Comparison of ENCODE assay signal across 13 cellular contexts in genomic region chr3:136023264-136023978, GRCh38. TPM values are rescaled to one million over a fixed set of nuclear protein-coding genes. Genes with fewer than 3 reads are reported as not detected.
"Had no signal": no experiment of that assay in that cellular context is flagged by ENCODE, and none has a peak within 500 bp of the region (broad histone marks: within the 10 kb centered on the region; RNA-seq: fewer than 3 reads in every experiment).

No MANE protein-coding gene starts in this region.

- H3K36me3 ChIP-seq: adrenal gland, thyroid gland had no signal

- H3K9me3 ChIP-seq: adrenal gland, body of pancreas, thyroid gland had no signal

- H3K36me3 Mint-ChIP-seq: activated naive CD4-positive, alpha-beta T cell treated with anti-CD3 and anti-CD28 coated beads, Interleukin-2, amount 10 ng/mL, durations not matched to agents 7 days and 5 days; natural killer cell treated with Interleukin-12 subunit alpha and Interleukin-12 subunit beta and Interleukin-15 and Interleukin-18, amount 100 ng/mL, for 72 hours had no signal

- H3K4me3 ChIP-seq: adrenal gland, body of pancreas, lung, thyroid gland had no signal

- H3K4me1 Mint-ChIP-seq: activated naive CD4-positive, alpha-beta T cell treated with anti-CD3 and anti-CD28 coated beads, Interleukin-2, amount 10 ng/mL, durations not matched to agents 7 days and 5 days had no signal

- ATAC-seq: activated CD4-positive, CD25-positive, alpha-beta regulatory T cell treated with anti-CD3 and anti-CD28 coated beads, Interleukin-2, amount 50 U/mL, for 24 hours; body of pancreas; esophagus mucosa; natural killer cell treated with Interleukin-12 subunit alpha and Interleukin-12 subunit beta and Interleukin-15 and Interleukin-18, amount 100 ng/mL, for 72 hours had no signal

- H3K4me1 ChIP-seq: adrenal gland had no signal

- DNase-seq: activated naive CD4-positive, alpha-beta T cell treated with anti-CD3 and anti-CD28 coated beads, Interleukin-2, amount 10 ng/mL, durations not matched to agents 7 days and 5 days; adrenal gland; body of pancreas; cerebellar nuclear complex; endodermal cell; small intestine; thyroid gland had no signal

- H3K9me3 Mint-ChIP-seq: activated naive CD4-positive, alpha-beta T cell treated with anti-CD3 and anti-CD28 coated beads, Interleukin-2, amount 10 ng/mL, durations not matched to agents 7 days and 5 days; activated T-helper 2 cell treated with anti-CD3 and anti-CD28 coated beads, Interferon-gamma antibody, Interleukin-2, Interleukin-4, amounts not matched to agents 10 μg/mL and 5 μg/mL and 100 μg/mL, durations not matched to agents 14 hours and 24 hours and 36 hours; endodermal cell; natural killer cell treated with Interleukin-12 subunit alpha and Interleukin-12 subunit beta and Interleukin-15 and Interleukin-18, amount 100 ng/mL, for 72 hours had no signal

- H3K27ac Mint-ChIP-seq: activated naive CD4-positive, alpha-beta T cell treated with anti-CD3 and anti-CD28 coated beads, Interleukin-2, amount 10 ng/mL, durations not matched to agents 7 days and 5 days; activated T-helper 2 cell treated with anti-CD3 and anti-CD28 coated beads, Interferon-gamma antibody, Interleukin-2, Interleukin-4, amounts not matched to agents 10 μg/mL and 5 μg/mL and 100 μg/mL, durations not matched to agents 14 hours and 24 hours and 36 hours; endodermal cell; natural killer cell treated with Interleukin-12 subunit alpha and Interleukin-12 subunit beta and Interleukin-15 and Interleukin-18, amount 100 ng/mL, for 72 hours had no signal

- H3K27ac ChIP-seq: adrenal gland, body of pancreas, thyroid gland had no signal

- H3K27me3 ChIP-seq: adrenal gland, body of pancreas, thyroid gland had no signal

- H3K4me3 Mint-ChIP-seq: activated naive CD4-positive, alpha-beta T cell treated with anti-CD3 and anti-CD28 coated beads, Interleukin-2, amount 10 ng/mL, durations not matched to agents 7 days and 5 days; endodermal cell; natural killer cell treated with Interleukin-12 subunit alpha and Interleukin-12 subunit beta and Interleukin-15 and Interleukin-18, amount 100 ng/mL, for 72 hours had no signal

RNA-seq across cellular contexts. Expression of gene PPP2R3A, which starts 57.9 kb away (rescaled TPM):
- total RNA-seq: T-helper 2 cell treated with Interferon-gamma antibody and Interleukin-4, amounts not matched to agents 100 ng/mL and 5 ng/mL, for 36 hours had no signal
